Comparison of ENCODE assay signal across 12 cellular contexts in genomic region chr3:194333981-194334320, GRCh38. TPM values are rescaled to one million over a fixed set of nuclear protein-coding genes. Genes with fewer than 3 reads are reported as not detected.
DNase-seq lines count a peak whose midpoint lies in the region; ATAC-seq, FAIRE-seq and TF ChIP-seq lines count a peak whose summit lies in the region.
"Had no signal": no experiment of that assay in that cellular context is flagged by ENCODE, and none has a peak within 500 bp of the region (broad histone marks: within the 10 kb centered on the region; RNA-seq: fewer than 3 reads in every experiment).

No MANE protein-coding gene starts in this region.

- H3K27me3 ChIP-seq in GM23248 (replicated peaks; ENCODE audit: insufficient read depth) (no peaks in the 10 kb centered on the region), lower lobe of right lung (ENCODE audit: low read depth) (peaks cover 31% of the 10 kb centered on the region)

- no peaks in the 10 kb centered on the region for H3K9me2 ChIP-seq in GM23248 (ENCODE audit: insufficient read depth)

- H3K27ac Mint-ChIP-seq in activated T-helper 1 cell treated with anti-CD3 and anti-CD28 coated beads, Interleukin-12 subunit alpha, Interleukin-12 subunit beta, Interleukin-2, Interleukin-4 antibody, amounts not matched to agents 30 ng/mL and 10 ng/mL and 1 ng/mL, durations not matched to agents 14 hours and 24 hours and 36 hours: no peak overlapping the region
- no peak overlapping the region for H3K27ac Mint-ChIP-seq in endothelial cell (ENCODE audit: unreplicated experiment)

- H2AFZ ChIP-seq in GM23248: peak overlapping the region; percentile 72

- in situ Hi-C loops in GM23248 (cut with MboI): loop anchor here (10.0 kb wide), 1 partner anchor 71 kb away; no protein-coding TSS in a partner anchor

- DNase-seq in GM23248: peak; percentile 92
- DNase-seq in activated T-helper 1 cell treated with anti-CD3 and anti-CD28 coated beads, Interleukin-12 subunit alpha, Interleukin-12 subunit beta, Interleukin-2, Interleukin-4 antibody, amounts not matched to agents 30 ng/mL and 10 ng/mL and 1 ng/mL, durations not matched to agents 14 hours and 24 hours and 36 hours (ENCODE audit: low spot score): no peak
- no peak for DNase-seq in lower lobe of right lung
- no peak for DNase-seq in endothelial cell (ENCODE audit: low spot score)
- no peak for DNase-seq in kidney
- DNase-seq: cortex of kidney, NCI-H524 treated with DMSO at 0.1 percent for 48 hours had no signal

- no peaks in the 10 kb centered on the region for H3K36me3 Mint-ChIP-seq in activated T-helper 1 cell treated with anti-CD3 and anti-CD28 coated beads, Interleukin-12 subunit alpha, Interleukin-12 subunit beta, Interleukin-2, Interleukin-4 antibody, amounts not matched to agents 30 ng/mL and 10 ng/mL and 1 ng/mL, durations not matched to agents 14 hours and 24 hours and 36 hours (ENCODE audit: low read depth)
- H3K36me3 Mint-ChIP-seq in endothelial cell (ENCODE audit: low read depth, unreplicated experiment): no peaks in the 10 kb centered on the region

- intact Hi-C loops in activated T-helper 1 cell treated with anti-CD3 and anti-CD28 coated beads, Interleukin-12 subunit alpha, Interleukin-12 subunit beta, Interleukin-2, Interleukin-4 antibody, amounts not matched to agents 30 ng/mL and 10 ng/mL and 1 ng/mL, durations not matched to agents 14 hours and 24 hours and 36 hours (cut with micrococcal nuclease): loop anchor here (1.0 to 5.0 kb wide), 7 partner anchors 10 to 299 kb away; partner anchors contain the start of gene TMEM44
- intact Hi-C loops in lower lobe of right lung (cut with DNase I): no loop called here
- intact Hi-C loops in kidney (cut with DNase I): no loop called here

- H3K9me3 Mint-ChIP-seq in activated T-helper 1 cell treated with anti-CD3 and anti-CD28 coated beads, Interleukin-12 subunit alpha, Interleukin-12 subunit beta, Interleukin-2, Interleukin-4 antibody, amounts not matched to agents 30 ng/mL and 10 ng/mL and 1 ng/mL, durations not matched to agents 14 hours and 24 hours and 36 hours: no peaks in the 10 kb centered on the region
- no peaks in the 10 kb centered on the region for H3K9me3 Mint-ChIP-seq in endothelial cell (ENCODE audit: unreplicated experiment)

- H3K9ac ChIP-seq in GM23248 (no peak overlapping the region), kidney (ENCODE audit: low read length in 2 of 2) (no peak overlapping the region)

- no peak for ATAC-seq in lower lobe of right lung
- no peak for ATAC-seq in HG02678 (IDR thresholded peaks at IDR 0.05; ENCODE audit: unreplicated experiment)
- ATAC-seq in GM21619 (IDR thresholded peaks at IDR 0.05; ENCODE audit: unreplicated experiment): no peak

- peaks cover 15% of the 10 kb centered on the region for H3K4me1 ChIP-seq in GM23248 (ENCODE audit: insufficient read depth)
- peaks cover 10% of the 10 kb centered on the region for H3K4me1 ChIP-seq in lower lobe of right lung
- peaks cover 0 to 3% of the 10 kb centered on the region in 2 donors for H3K4me1 ChIP-seq in kidney (ENCODE audit: control insufficient read depth in 1 of 2, insufficient read depth in 1 of 2, low read depth in 1 of 2, low read length in 2 of 2)

- H3K4me3 Mint-ChIP-seq in activated T-helper 1 cell treated with anti-CD3 and anti-CD28 coated beads, Interleukin-12 subunit alpha, Interleukin-12 subunit beta, Interleukin-2, Interleukin-4 antibody, amounts not matched to agents 30 ng/mL and 10 ng/mL and 1 ng/mL, durations not matched to agents 14 hours and 24 hours and 36 hours: peak overlapping the region; percentile 73
- H3K4me3 Mint-ChIP-seq in endothelial cell (ENCODE audit: unreplicated experiment): no peak overlapping the region

- H3K9me3 ChIP-seq in GM23248 (ENCODE audit: low read depth) (no peaks in the 10 kb centered on the region), lower lobe of right lung (no peaks in the 10 kb centered on the region), kidney (ENCODE audit: control insufficient read depth in 1 of 2, low read length in 2 of 2) (no peaks in the 10 kb centered on the region)
- H3K9me3 ChIP-seq: heart right ventricle, mucosa of descending colon had no signal

- H4K20me1 ChIP-seq in GM23248 (ENCODE audit: insufficient read depth): no peaks in the 10 kb centered on the region

- H3K4me3 ChIP-seq in GM23248 (peak overlapping the region; percentile 70; the same call in 1 of the 2 replicates), lower lobe of right lung (peak overlapping the region; percentile 53), kidney (ENCODE audit: low read length in 2 of 2) (peak overlapping the region in 1 of 2 donors; percentile 57)
- H3K4me3 ChIP-seq: mucosa of descending colon had no signal

- no peaks in the 10 kb centered on the region for H3K79me2 ChIP-seq in GM23248 (ENCODE audit: insufficient read depth)

- 26 to 28% methylated on average over 15 of the region's 15 CpGs for WGBS in GM23248 (ENCODE audit: low coverage in 1 of 2, low lambda C conversion rate in 2 of 2, missing lambda C conversion rate in 2 of 2), 2 experiments

- H3K36me3 ChIP-seq in GM23248 (ENCODE audit: low read depth): no peaks in the 10 kb centered on the region
- H3K36me3 ChIP-seq in lower lobe of right lung: no peaks in the 10 kb centered on the region
- no peaks in the 10 kb centered on the region for H3K36me3 ChIP-seq in kidney (ENCODE audit: control insufficient read depth in 1 of 2, insufficient read depth in 2 of 2, low read length in 2 of 2)
- H3K36me3 ChIP-seq: heart right ventricle had no signal

- H3K27me3 Mint-ChIP-seq in activated T-helper 1 cell treated with anti-CD3 and anti-CD28 coated beads, Interleukin-12 subunit alpha, Interleukin-12 subunit beta, Interleukin-2, Interleukin-4 antibody, amounts not matched to agents 30 ng/mL and 10 ng/mL and 1 ng/mL, durations not matched to agents 14 hours and 24 hours and 36 hours (ENCODE audit: insufficient read depth): peaks cover 21% of the 10 kb centered on the region
- peaks cover 7% of the 10 kb centered on the region for H3K27me3 Mint-ChIP-seq in endothelial cell (ENCODE audit: unreplicated experiment)

- no peak for FAIRE-seq in kidney (lab: Jason Lieb, UNC)

- H3K4me2 ChIP-seq in GM23248 (ENCODE audit: unreplicated experiment): peak overlapping the region; percentile 63

- TF ChIP-seq CTCF in 22Rv1 (IDR thresholded peaks at IDR 0.05): peak; percentile 65
- no peak for TF ChIP-seq CTCF in lower lobe of right lung (IDR thresholded peaks at IDR 0.05)
- TF ChIP-seq CTCF in endothelial cell (IDR thresholded peaks at IDR 0.05; ENCODE audit: unreplicated experiment): no peak
- TF ChIP-seq CTCF in kidney (IDR thresholded peaks at IDR 0.05; ENCODE audit: borderline replicate concordance, extremely low read depth, insufficient read depth): no peak

- H3K27ac ChIP-seq in 22Rv1 (no peak overlapping the region), GM23248 (no peak overlapping the region), lower lobe of right lung (no peak overlapping the region), kidney (ENCODE audit: low read depth in 2 of 2, low read length in 2 of 2) (no peak overlapping the region)
- H3K27ac ChIP-seq: heart right ventricle had no signal

- H3K4me1 Mint-ChIP-seq in activated T-helper 1 cell treated with anti-CD3 and anti-CD28 coated beads, Interleukin-12 subunit alpha, Interleukin-12 subunit beta, Interleukin-2, Interleukin-4 antibody, amounts not matched to agents 30 ng/mL and 10 ng/mL and 1 ng/mL, durations not matched to agents 14 hours and 24 hours and 36 hours (ENCODE audit: low read depth): peaks cover 13% of the 10 kb centered on the region
- peaks cover 6% of the 10 kb centered on the region for H3K4me1 Mint-ChIP-seq in endothelial cell (ENCODE audit: unreplicated experiment)

- 0 out of 2 replicates have a peak, but pooled peaks cover 12% of the 10 kb centered on the region for H3F3A ChIP-seq in GM23248 (ENCODE audit: insufficient read depth)

RNA-seq across cellular contexts. Expression of gene CPN2, which starts 17.2 kb away (rescaled TPM):
- total RNA-seq in GM23248 (2014; rRNA removed; shearing (Covaris generic)): not detected in 2 replicates
- not detected in 2 replicates for polyA plus RNA-seq in GM23248 (2016; fragmentation: Nextera tagmentation; extraction: Ambion mirVana)
- total RNA-seq in activated T-helper 1 cell treated with anti-CD3 and anti-CD28 coated beads, Interleukin-12 subunit alpha, Interleukin-12 subunit beta, Interleukin-2, Interleukin-4 antibody, amounts not matched to agents 30 ng/mL and 10 ng/mL and 1 ng/mL, durations not matched to agents 14 hours and 24 hours and 36 hours: not detected in 2 replicates
- not detected for total RNA-seq in lower lobe of right lung
- total RNA-seq in endothelial cell (ENCODE audit: unreplicated experiment): not detected
- 0.72 TPM for total RNA-seq in kidney
- 15.8 TPM for polyA plus RNA-seq in kidney (ENCODE audit: insufficient read depth, low read depth, low replicate concordance)

RNA-seq across cellular contexts. Expression of gene LRRC15, which starts 35.6 kb away (rescaled TPM):
- total RNA-seq in GM23248 (2014; rRNA removed; shearing (Covaris generic)): 16.4 and 24.2 TPM in 2 replicates
- 20.9 and 21.2 TPM in 2 replicates for polyA plus RNA-seq in GM23248 (2016; fragmentation: Nextera tagmentation; extraction: Ambion mirVana)
- not detected in 2 replicates for total RNA-seq in activated T-helper 1 cell treated with anti-CD3 and anti-CD28 coated beads, Interleukin-12 subunit alpha, Interleukin-12 subunit beta, Interleukin-2, Interleukin-4 antibody, amounts not matched to agents 30 ng/mL and 10 ng/mL and 1 ng/mL, durations not matched to agents 14 hours and 24 hours and 36 hours
- 0.24 TPM for total RNA-seq in lower lobe of right lung
- not detected for total RNA-seq in endothelial cell (ENCODE audit: unreplicated experiment)
- total RNA-seq in kidney: 0.63 TPM
- polyA plus RNA-seq in kidney (ENCODE audit: insufficient read depth, low read depth, low replicate concordance): 0.09 TPM

Comparison
In these comparisons a context has a peak if more than half of its experiments do, and no peak if none do; other contexts are left out.
1. RNA of gene LRRC15, which starts 35.6 kb away (total RNA-seq): 16.4 to 24.2 TPM in GM23248; 0.63 TPM in kidney (single experiment), 0.24 TPM in lower lobe of right lung (single experiment), not detected in activated T-helper 1 cell treated with anti-CD3 and anti-CD28 coated beads, Interleukin-12 subunit alpha, Interleukin-12 subunit beta, Interleukin-2, Interleukin-4 antibody, amounts not matched to agents 30 ng/mL and 10 ng/mL and 1 ng/mL, durations not matched to agents 14 hours and 24 hours and 36 hours and not detected in endothelial cell (single experiment); every median in the first group is over 10 times any median in the second.